In genomic region chr10:3109633-3110032, GRCh38 we compare ENCODE assay signal across 1 cellular context.
TF ChIP-seq lines count a peak whose summit lies in the region.

No MANE protein-coding gene starts in this region.

TF ChIP-seq in SK-N-SH, 30 proteins besides CTCF, POLR2A, EP300 and RAD21:
- TF ChIP-seq REST (IDR thresholded peaks at IDR 0.05; ENCODE audit: low read depth, low read length) (no peak), FOXM1 (IDR thresholded peaks at IDR 0.05; ENCODE audit: low read depth) (no peak), RFX5 (IDR thresholded peaks at IDR 0.05; ENCODE audit: low read length) (no peak), USF2 (IDR thresholded peaks at IDR 0.05; ENCODE audit: borderline replicate concordance, low read depth, low read length) (no peak)
- TF ChIP-seq, protein P1, sequence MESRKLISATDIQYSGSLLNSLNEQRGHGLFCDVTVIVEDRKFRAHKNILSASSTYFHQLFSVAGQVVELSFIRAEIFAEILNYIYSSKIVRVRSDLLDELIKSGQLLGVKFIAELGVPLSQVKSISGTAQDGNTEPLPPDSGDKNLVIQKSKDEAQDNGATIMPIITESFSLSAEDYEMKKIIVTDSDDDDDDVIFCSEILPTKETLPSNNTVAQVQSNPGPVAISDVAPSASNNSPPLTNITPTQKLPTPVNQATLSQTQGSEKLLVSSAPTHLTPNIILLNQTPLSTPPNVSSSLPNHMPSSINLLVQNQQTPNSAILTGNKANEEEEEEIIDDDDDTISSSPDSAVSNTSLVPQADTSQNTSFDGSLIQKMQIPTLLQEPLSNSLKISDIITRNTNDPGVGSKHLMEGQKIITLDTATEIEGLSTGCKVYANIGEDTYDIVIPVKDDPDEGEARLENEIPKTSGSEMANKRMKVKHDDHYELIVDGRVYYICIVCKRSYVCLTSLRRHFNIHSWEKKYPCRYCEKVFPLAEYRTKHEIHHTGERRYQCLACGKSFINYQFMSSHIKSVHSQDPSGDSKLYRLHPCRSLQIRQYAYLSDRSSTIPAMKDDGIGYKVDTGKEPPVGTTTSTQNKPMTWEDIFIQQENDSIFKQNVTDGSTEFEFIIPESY (IDR thresholded peaks at IDR 0.05; ENCODE audit: borderline replicate concordance, low read depth): no peak
- TF ChIP-seq, protein P2, sequence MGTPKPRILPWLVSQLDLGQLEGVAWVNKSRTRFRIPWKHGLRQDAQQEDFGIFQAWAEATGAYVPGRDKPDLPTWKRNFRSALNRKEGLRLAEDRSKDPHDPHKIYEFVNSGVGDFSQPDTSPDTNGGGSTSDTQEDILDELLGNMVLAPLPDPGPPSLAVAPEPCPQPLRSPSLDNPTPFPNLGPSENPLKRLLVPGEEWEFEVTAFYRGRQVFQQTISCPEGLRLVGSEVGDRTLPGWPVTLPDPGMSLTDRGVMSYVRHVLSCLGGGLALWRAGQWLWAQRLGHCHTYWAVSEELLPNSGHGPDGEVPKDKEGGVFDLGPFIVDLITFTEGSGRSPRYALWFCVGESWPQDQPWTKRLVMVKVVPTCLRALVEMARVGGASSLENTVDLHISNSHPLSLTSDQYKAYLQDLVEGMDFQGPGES (IDR thresholded peaks at IDR 0.05; ENCODE audit: low read depth, low read length): no peak
TF ChIP-seq in SK-N-SH: peak in this region for 0.
